Comparison of ENCODE assay signal across 1 cellular context in the genomic region with DNA sequence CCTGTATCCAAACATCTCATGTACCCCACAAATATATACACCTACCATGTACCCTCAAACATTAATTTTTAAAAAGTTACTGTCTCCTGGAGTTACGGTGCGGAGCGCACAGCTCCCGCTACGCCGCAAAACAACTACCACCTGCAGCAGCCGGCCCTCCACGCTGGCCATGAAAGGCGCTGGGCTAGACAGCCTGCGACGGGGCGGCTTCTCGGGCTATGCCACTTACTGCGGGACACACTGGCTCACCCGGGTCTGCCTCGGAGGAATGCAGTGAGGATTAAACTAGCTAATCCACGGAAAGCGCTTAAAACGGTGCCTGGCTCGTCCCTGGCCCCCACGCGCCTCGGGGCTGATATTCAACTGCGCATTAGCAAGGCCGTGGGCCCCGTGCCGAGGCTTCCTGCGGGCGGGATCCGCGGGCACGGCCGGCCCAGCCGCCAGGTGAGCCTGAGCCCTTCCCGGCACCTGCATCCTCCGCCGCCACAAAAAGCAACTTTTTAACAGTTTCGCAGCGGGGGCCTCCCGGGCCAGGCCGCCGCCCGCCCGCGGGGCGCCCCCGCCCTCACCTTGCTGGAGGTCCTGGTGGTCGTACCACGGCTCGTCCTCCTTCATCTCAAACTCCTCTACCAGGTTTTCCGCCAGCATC.
TF ChIP-seq lines count a peak whose summit lies in the region.

No MANE protein-coding gene starts in this region.

TF ChIP-seq in neural cell, 6 proteins besides CTCF, POLR2A, EP300 and RAD21 (continued from another document):
- TF ChIP-seq, protein P1, sequence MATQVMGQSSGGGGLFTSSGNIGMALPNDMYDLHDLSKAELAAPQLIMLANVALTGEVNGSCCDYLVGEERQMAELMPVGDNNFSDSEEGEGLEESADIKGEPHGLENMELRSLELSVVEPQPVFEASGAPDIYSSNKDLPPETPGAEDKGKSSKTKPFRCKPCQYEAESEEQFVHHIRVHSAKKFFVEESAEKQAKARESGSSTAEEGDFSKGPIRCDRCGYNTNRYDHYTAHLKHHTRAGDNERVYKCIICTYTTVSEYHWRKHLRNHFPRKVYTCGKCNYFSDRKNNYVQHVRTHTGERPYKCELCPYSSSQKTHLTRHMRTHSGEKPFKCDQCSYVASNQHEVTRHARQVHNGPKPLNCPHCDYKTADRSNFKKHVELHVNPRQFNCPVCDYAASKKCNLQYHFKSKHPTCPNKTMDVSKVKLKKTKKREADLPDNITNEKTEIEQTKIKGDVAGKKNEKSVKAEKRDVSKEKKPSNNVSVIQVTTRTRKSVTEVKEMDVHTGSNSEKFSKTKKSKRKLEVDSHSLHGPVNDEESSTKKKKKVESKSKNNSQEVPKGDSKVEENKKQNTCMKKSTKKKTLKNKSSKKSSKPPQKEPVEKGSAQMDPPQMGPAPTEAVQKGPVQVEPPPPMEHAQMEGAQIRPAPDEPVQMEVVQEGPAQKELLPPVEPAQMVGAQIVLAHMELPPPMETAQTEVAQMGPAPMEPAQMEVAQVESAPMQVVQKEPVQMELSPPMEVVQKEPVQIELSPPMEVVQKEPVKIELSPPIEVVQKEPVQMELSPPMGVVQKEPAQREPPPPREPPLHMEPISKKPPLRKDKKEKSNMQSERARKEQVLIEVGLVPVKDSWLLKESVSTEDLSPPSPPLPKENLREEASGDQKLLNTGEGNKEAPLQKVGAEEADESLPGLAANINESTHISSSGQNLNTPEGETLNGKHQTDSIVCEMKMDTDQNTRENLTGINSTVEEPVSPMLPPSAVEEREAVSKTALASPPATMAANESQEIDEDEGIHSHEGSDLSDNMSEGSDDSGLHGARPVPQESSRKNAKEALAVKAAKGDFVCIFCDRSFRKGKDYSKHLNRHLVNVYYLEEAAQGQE (IDR thresholded peaks at IDR 0.05; ENCODE audit: borderline replicate concordance): no peak
- TF ChIP-seq SMC3 (conservative IDR thresholded peaks at IDR 0.05; ENCODE audit: poor library complexity) (no peak), POLR2AphosphoS5 (IDR thresholded peaks at IDR 0.05) (no peak), MXI1 (conservative IDR thresholded peaks at IDR 0.05; ENCODE audit: poor library complexity, severe bottlenecking) (no peak), TAF1 (IDR thresholded peaks at IDR 0.05; ENCODE audit: low read depth) (no peak)
